ENCODE assay signal across 2 cellular contexts in genomic region chr6:62982951-62983350, GRCh38.
TF ChIP-seq lines count a peak whose summit lies in the region.

No MANE protein-coding gene starts in this region.

TF ChIP-seq in HepG2, 621 proteins besides CTCF, POLR2A, EP300 and RAD21:
- no peak for TF ChIP-seq THRA (CRISPR knock-in tag; IDR thresholded peaks at IDR 0.05; ENCODE audit: borderline replicate concordance)
- TF ChIP-seq ZNF768 (CRISPR knock-in tag; IDR thresholded peaks at IDR 0.05): no peak
- TF ChIP-seq ZBTB40 (IDR thresholded peaks at IDR 0.05): peak; percentile 90
- no peak for TF ChIP-seq ZBTB40 (CRISPR knock-in tag; IDR thresholded peaks at IDR 0.05)
- TF ChIP-seq BCLAF1 (IDR thresholded peaks at IDR 0.05): no peak
- no peak for TF ChIP-seq IKZF1 (IDR thresholded peaks at IDR 0.05)

TF ChIP-seq in GM12878, 131 proteins besides CTCF, POLR2A, EP300 and RAD21:
- 0 out of 2 replicates have a peak, but pooled peaks have one; percentile 44 for TF ChIP-seq ZBTB40 (IDR thresholded peaks at IDR 0.05; ENCODE audit: borderline replicate concordance)
- no peak for TF ChIP-seq SPI1 (IDR thresholded peaks at IDR 0.05; ENCODE audit: borderline replicate concordance, insufficient read depth, low read depth, low read length)
- no peak for TF ChIP-seq ZBTB11 (CRISPR knock-in tag; IDR thresholded peaks at IDR 0.05)
